18 cellular contexts compared by ENCODE assay signal in the genomic region with DNA sequence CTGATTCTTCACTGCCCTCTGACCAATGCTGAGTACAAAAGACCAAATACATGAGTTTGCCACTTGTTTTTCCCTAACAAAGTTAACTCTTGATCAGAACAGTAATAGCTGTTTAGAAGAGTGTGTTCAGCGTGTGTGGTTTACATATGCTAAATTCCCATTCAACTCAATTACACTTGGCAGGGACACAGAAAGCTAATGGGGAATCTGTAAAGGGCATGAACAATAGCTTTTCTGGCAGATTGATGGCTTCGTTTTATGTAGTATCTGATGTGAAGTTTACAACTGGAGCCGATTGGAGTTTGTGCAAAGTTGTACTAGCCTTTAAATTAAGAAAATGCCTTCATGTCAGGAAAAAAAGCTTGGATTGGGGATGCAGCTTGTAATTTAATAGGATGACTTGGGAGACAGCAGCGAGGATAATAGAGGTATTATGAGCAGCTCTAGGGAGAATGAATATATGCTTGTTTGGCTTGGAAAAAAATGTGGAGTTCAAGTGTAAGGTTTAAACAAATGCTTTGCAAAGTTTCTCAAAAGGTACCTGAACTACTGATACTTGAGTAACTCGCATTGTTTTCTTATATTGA.
DNase-seq lines count a peak whose midpoint lies in the region; FAIRE-seq and TF ChIP-seq lines count a peak whose summit lies in the region.
"Had no signal": no experiment of that assay in that cellular context is flagged by ENCODE, and none has a peak within 500 bp of the region (broad histone marks: within the 10 kb centered on the region; RNA-seq: fewer than 3 reads in every experiment).

No MANE protein-coding gene starts in this region.

- no peak for FAIRE-seq in D721Med (lab: Jason Lieb, UNC)

- H3K27ac ChIP-seq in mesendoderm (ENCODE audit: low read depth, low read length): no peak overlapping the region
- H3K27ac ChIP-seq: heart right ventricle, spleen, testis had no signal

- H3K4ac ChIP-seq in mesendoderm (ENCODE audit: low read depth, low read length): no peak overlapping the region

- DNase-seq in HEK293T (ENCODE audit: extremely low spot score) (no peak), NCI-H146 (lab: John Stamatoyannopoulos, UW) (peak; percentile 41), NCI-H748 (lab: John Stamatoyannopoulos, UW; ENCODE audit: unreplicated experiment) (peak; percentile 77), mesendoderm (no peak), dermis blood vessel endothelial cell (no peak), dedifferentiated amniotic fluid mesenchymal stem cell (ENCODE audit: extremely low spot score) (no peak), D721Med (ENCODE audit: insufficient read length, low spot score) (no peak)
- DNase-seq: activated CD4-positive, alpha-beta T cell treated with anti-CD3 and anti-CD28 coated beads for 48 hours; anterior cingulate cortex; CD8-positive, alpha-beta T cell; EL; heart right ventricle; naive thymus-derived CD4-positive, alpha-beta T cell; NCI-H187; spleen; stimulated activated CD4-positive, alpha-beta T cell treated with anti-CD3 and anti-CD28 coated beads, Interleukin-4, amount 100 ng/mL, for 1 hour; stimulated activated naive CD4-positive, alpha-beta T cell; testis had no signal

- no peak overlapping the region for H2BK15ac ChIP-seq in mesendoderm (replicated peaks; ENCODE audit: low read depth)

- H2AK5ac ChIP-seq in mesendoderm (ENCODE audit: low read length): no peak overlapping the region

- H3K4me1 ChIP-seq in mesendoderm (ENCODE audit: control insufficient read depth, low read depth, low read length): no peaks in the 10 kb centered on the region
- H3K4me1 ChIP-seq: testis had no signal

- no peaks in the 10 kb centered on the region for H3K79me1 ChIP-seq in mesendoderm (ENCODE audit: low read length)

- no peak overlapping the region for H4K8ac ChIP-seq in mesendoderm (ENCODE audit: low read depth, low read length)

- no peak overlapping the region for H3K56ac ChIP-seq in mesendoderm (ENCODE audit: low read length)

- H2BK120ac ChIP-seq in mesendoderm (ENCODE audit: low read depth, low read length): no peak overlapping the region

- no peak overlapping the region for H3K4me3 ChIP-seq in mesendoderm (ENCODE audit: low read length)
- H3K4me3 ChIP-seq: heart right ventricle, spleen had no signal

- WGBS in mesendoderm (ENCODE audit: extremely low coverage, insufficient coverage, low lambda C conversion rate): no CpG with 5 or more reads among the region's 5 CpGs

- H3K4me2 ChIP-seq in mesendoderm (ENCODE audit: low read length): no peak overlapping the region

- no peaks in the 10 kb centered on the region for H3K36me3 ChIP-seq in mesendoderm (ENCODE audit: control insufficient read depth, insufficient read depth, low read length)
- H3K36me3 ChIP-seq: heart right ventricle, spleen had no signal

- CTCF ChIA-PET in HEK293T (lab: Yijun Ruan, JAX): interaction anchor here (0.5 to 2.2 kb wide), 4 partner anchors 61 to 730 kb away, joined by 3 to 6 read pairs (median 5); no protein-coding TSS in a partner anchor

- no peak overlapping the region for H2BK5ac ChIP-seq in mesendoderm (ENCODE audit: low read length)

- H4K5ac ChIP-seq in mesendoderm (ENCODE audit: low read length): no peak overlapping the region

- no peak for TF ChIP-seq CTCF in D721Med (IDR thresholded peaks at IDR 0.05; ENCODE audit: insufficient read depth, missing control alignments)

- no peak overlapping the region for H3K9ac ChIP-seq in mesendoderm (ENCODE audit: low read length)

- no peaks in the 10 kb centered on the region for H3K27me3 ChIP-seq in mesendoderm (ENCODE audit: insufficient read depth, low read length, poor library complexity)
- H3K27me3 ChIP-seq: testis had no signal

- no peaks in the 10 kb centered on the region for H3K79me2 ChIP-seq in mesendoderm (ENCODE audit: control insufficient read depth, insufficient read depth, low read length)

- no peak overlapping the region for H3K18ac ChIP-seq in mesendoderm (ENCODE audit: low read length)

- peak overlapping the region; percentile 45 for H3K23ac ChIP-seq in mesendoderm (ENCODE audit: low read length)

- POLR2A ChIA-PET in HEK293T (lab: Yijun Ruan, JAX): interaction anchor here (1.2 to 1.3 kb wide), 2 partner anchors 11 to 63 kb away, joined by 4 read pairs; no protein-coding TSS in a partner anchor

TF ChIP-seq in HEK293T, 16 proteins besides CTCF, POLR2A, EP300 and RAD21:
- TF ChIP-seq ELF4 (IDR thresholded peaks at IDR 0.05): no peak
- no peak for TF ChIP-seq BHLHE40 (IDR thresholded peaks at IDR 0.05; ENCODE audit: borderline replicate concordance)
- TF ChIP-seq, protein P1, sequence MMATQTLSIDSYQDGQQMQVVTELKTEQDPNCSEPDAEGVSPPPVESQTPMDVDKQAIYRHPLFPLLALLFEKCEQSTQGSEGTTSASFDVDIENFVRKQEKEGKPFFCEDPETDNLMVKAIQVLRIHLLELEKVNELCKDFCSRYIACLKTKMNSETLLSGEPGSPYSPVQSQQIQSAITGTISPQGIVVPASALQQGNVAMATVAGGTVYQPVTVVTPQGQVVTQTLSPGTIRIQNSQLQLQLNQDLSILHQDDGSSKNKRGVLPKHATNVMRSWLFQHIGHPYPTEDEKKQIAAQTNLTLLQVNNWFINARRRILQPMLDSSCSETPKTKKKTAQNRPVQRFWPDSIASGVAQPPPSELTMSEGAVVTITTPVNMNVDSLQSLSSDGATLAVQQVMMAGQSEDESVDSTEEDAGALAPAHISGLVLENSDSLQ (IDR thresholded peaks at IDR 0.05): peak; percentile 21; the same call in 1 of the 2 replicates
- no peak for TF ChIP-seq SUZ12 (IDR thresholded peaks at IDR 0.05)

Comparison
In these comparisons a context has a peak if more than half of its experiments do, and no peak if none do; other contexts are left out.
1. DNase-seq: peak in NCI-H146 (single experiment) and NCI-H748 (single experiment); none in HEK293T (single experiment), mesendoderm (single experiment), dermis blood vessel endothelial cell (single experiment), dedifferentiated amniotic fluid mesenchymal stem cell (single experiment) and D721Med (single experiment).